ENCODE assay signal across 8 cellular contexts in genomic region chr15:41512078-41512394, GRCh38. TPM values are rescaled to one million over a fixed set of nuclear protein-coding genes. Genes with fewer than 3 reads are reported as not detected.
A peak's percentile ranks its signal among the peaks of the same experiment; 100 is the strongest.
DNase-seq lines count a peak whose midpoint lies in the region; ATAC-seq and TF ChIP-seq lines count a peak whose summit lies in the region.

No MANE protein-coding gene starts in this region.

- H3K4me3 Mint-ChIP-seq in CD14-positive monocyte, result peak overlapping the region; percentile 84 to 96
- H3K4me3 Mint-ChIP-seq in natural killer cell treated with Interleukin-12 subunit alpha and Interleukin-12 subunit beta and Interleukin-15 and Interleukin-18, amount 100 ng/mL, for 72 hours, result peak overlapping the region; percentile 73

- H3K36me3 ChIP-seq in HUES48 (ENCODE audit: control insufficient read depth, insufficient read depth, low read length), result peaks cover 6% of the 10 kb centered on the region
- no peaks in the 10 kb centered on the region for H3K36me3 ChIP-seq in colonic mucosa

- no peak overlapping the region for H3K27ac Mint-ChIP-seq in CD14-positive monocyte
- H3K27ac Mint-ChIP-seq in natural killer cell treated with Interleukin-12 subunit alpha and Interleukin-12 subunit beta and Interleukin-15 and Interleukin-18, amount 100 ng/mL, for 72 hours, result no peak overlapping the region

- H3K4me1 Mint-ChIP-seq in CD14-positive monocyte, result peaks cover 24% of the 10 kb centered on the region
- H3K4me1 Mint-ChIP-seq in natural killer cell treated with Interleukin-12 subunit alpha and Interleukin-12 subunit beta and Interleukin-15 and Interleukin-18, amount 100 ng/mL, for 72 hours (ENCODE audit: low read depth in 2 of 2), result peaks cover 14 to 16% of the 10 kb centered on the region in 2 donors

- H3K9ac ChIP-seq in HUES48 (ENCODE audit: low read depth, low read length) (no peak overlapping the region), colonic mucosa (ENCODE audit: low read depth in 2 of 2, low read length in 2 of 2) (peak overlapping the region; percentile 33 to 73)

- intact Hi-C loops in CD14-positive monocyte (cut with micrococcal nuclease) (no loop called here), colonic mucosa (cut with DNase I) (loop anchor here (5.0 kb wide), 1 partner anchor 40 kb away; no protein-coding TSS in a partner anchor)

- H3K36me3 Mint-ChIP-seq in CD14-positive monocyte, result peaks cover 8 to 14% of the 10 kb centered on the region in 2 donors
- no peaks in the 10 kb centered on the region for H3K36me3 Mint-ChIP-seq in natural killer cell treated with Interleukin-12 subunit alpha and Interleukin-12 subunit beta and Interleukin-15 and Interleukin-18, amount 100 ng/mL, for 72 hours

- H3K9me3 ChIP-seq in HUES48 (ENCODE audit: control insufficient read depth, insufficient read depth, low read length) (no peaks in the 10 kb centered on the region), colonic mucosa (no peaks in the 10 kb centered on the region)

- peaks cover 72% of the 10 kb centered on the region for H3K27me3 ChIP-seq in HUES48 (ENCODE audit: control insufficient read depth, insufficient read depth, low read length)
- H3K27me3 ChIP-seq in colonic mucosa, result peaks cover 23% of the 10 kb centered on the region

- H3K27me3 Mint-ChIP-seq in CD14-positive monocyte (ENCODE audit: low read depth in 3 of 3), result peaks cover 43 to 51% (median 51%) of the 10 kb centered on the region in 3 donors
- peaks cover 0 to 9% of the 10 kb centered on the region in 2 donors for H3K27me3 Mint-ChIP-seq in natural killer cell treated with Interleukin-12 subunit alpha and Interleukin-12 subunit beta and Interleukin-15 and Interleukin-18, amount 100 ng/mL, for 72 hours

- TF ChIP-seq CTCF in CD14-positive monocyte (IDR thresholded peaks at IDR 0.05) (no peak), colonic mucosa (IDR thresholded peaks at IDR 0.05) (no peak)

- no peak overlapping the region for H3K27ac ChIP-seq in HUES48 (ENCODE audit: low read depth, low read length)
- no peak overlapping the region for H3K27ac ChIP-seq in colonic mucosa

- DNase-seq in CD14-positive monocyte (ENCODE audit: low spot score) (no peak), colonic mucosa (peak; percentile 36), NCI-H187 treated with DMSO at 0.1 percent for 48 hours (lab: John Stamatoyannopoulos, UW) (no peak)
- DNase-seq in natural killer cell treated with Interleukin-12 subunit alpha and Interleukin-12 subunit beta and Interleukin-15 and Interleukin-18, amount 100 ng/mL, for 72 hours (ENCODE audit: low spot score), result no peak
- DNase-seq in stimulated activated CD4-positive, alpha-beta T cell treated with anti-CD3 and anti-CD28 coated beads, Interleukin-4, amount 100 ng/mL, for 4 hours, result no peak

- H3K4me3 ChIP-seq in HUES48 (ENCODE audit: low read depth, low read length) (peak overlapping the region; percentile 60; the same call in 1 of the 2 replicates), colonic mucosa (peak overlapping the region; percentile 40)

- ATAC-seq in natural killer cell treated with Interleukin-12 subunit alpha and Interleukin-12 subunit beta and Interleukin-15 and Interleukin-18, amount 100 ng/mL, for 72 hours, result no peak
- ATAC-seq in GM21576 (IDR thresholded peaks at IDR 0.05; ENCODE audit: unreplicated experiment) (no peak), GM18868 (IDR thresholded peaks at IDR 0.05; ENCODE audit: unreplicated experiment) (no peak)

- peaks cover 0 to 12% (median 9%) of the 10 kb centered on the region in 7 donors for H3K9me3 Mint-ChIP-seq in CD14-positive monocyte
- no peaks in the 10 kb centered on the region for H3K9me3 Mint-ChIP-seq in natural killer cell treated with Interleukin-12 subunit alpha and Interleukin-12 subunit beta and Interleukin-15 and Interleukin-18, amount 100 ng/mL, for 72 hours

- peaks cover 7% of the 10 kb centered on the region; the same call in 1 of the 2 replicates for H3K4me1 ChIP-seq in HUES48 (ENCODE audit: control insufficient read depth, insufficient read depth, low read length)
- H3K4me1 ChIP-seq in colonic mucosa, result peaks cover 12% of the 10 kb centered on the region

RNA-seq across cellular contexts. Expression of gene LTK, which starts 1.6 kb away (rescaled TPM):
- not detected for polyA plus RNA-seq in CD14-positive monocyte
- total RNA-seq in colonic mucosa, result 1 to 10 TPM; 6.9 to 8.2 TPM
- under 1 TPM in 1 of 2 donors, not detected in 1; 0.47 TPM for total RNA-seq in natural killer cell treated with Interleukin-12 subunit alpha and Interleukin-12 subunit beta and Interleukin-15 and Interleukin-18, amount 100 ng/mL, for 72 hours

RNA-seq across cellular contexts. Expression of gene ITPKA, which starts 18.4 kb away (rescaled TPM):
- polyA plus RNA-seq in CD14-positive monocyte, result not detected
- 10 to 100 TPM; 36.1 to 43.5 TPM for total RNA-seq in colonic mucosa
- under 1 TPM in 1 of 2 donors, not detected in 1; 0.22 TPM for total RNA-seq in natural killer cell treated with Interleukin-12 subunit alpha and Interleukin-12 subunit beta and Interleukin-15 and Interleukin-18, amount 100 ng/mL, for 72 hours

RNA-seq across cellular contexts. Expression of gene RPAP1, which starts 32.0 kb away (rescaled TPM):
- 1 to 10 TPM; 2.7 to 2.9 TPM for polyA plus RNA-seq in CD14-positive monocyte
- total RNA-seq in colonic mucosa, result 10 to 100 TPM; 21.7 to 53.8 TPM
- total RNA-seq in natural killer cell treated with Interleukin-12 subunit alpha and Interleukin-12 subunit beta and Interleukin-15 and Interleukin-18, amount 100 ng/mL, for 72 hours, result 10 to 100 TPM; 46.0 to 72.3 TPM

RNA-seq across cellular contexts. Expression of gene TYRO3, which starts 47.0 kb away (rescaled TPM):
- under 1 TPM in 1 of 2 donors, not detected in 1; 0.12 TPM for polyA plus RNA-seq in CD14-positive monocyte
- total RNA-seq in colonic mucosa, result 1 to 10 TPM; 3.2 to 6.0 TPM
- total RNA-seq in natural killer cell treated with Interleukin-12 subunit alpha and Interleukin-12 subunit beta and Interleukin-15 and Interleukin-18, amount 100 ng/mL, for 72 hours, result under 1 TPM; 0.36 to 0.86 TPM

Comparison
In these comparisons a context has a peak if more than half of its experiments do, and no peak if none do; other contexts are left out.
1. RNA of gene LTK, which starts 1.6 kb away (total RNA-seq): 6.9 to 8.2 TPM in colonic mucosa; 0.47 TPM in natural killer cell treated with Interleukin-12 subunit alpha and Interleukin-12 subunit beta and Interleukin-15 and Interleukin-18, amount 100 ng/mL, for 72 hours; every median in the first group is over 4 times any median in the second.
2. RNA of gene ITPKA, which starts 18.4 kb away (total RNA-seq): 36.1 to 43.5 TPM in colonic mucosa; 0.22 TPM in natural killer cell treated with Interleukin-12 subunit alpha and Interleukin-12 subunit beta and Interleukin-15 and Interleukin-18, amount 100 ng/mL, for 72 hours; every median in the first group is over 10 times any median in the second.